Comparison of ENCODE assay signal across 10 cellular contexts in the genomic region with DNA sequence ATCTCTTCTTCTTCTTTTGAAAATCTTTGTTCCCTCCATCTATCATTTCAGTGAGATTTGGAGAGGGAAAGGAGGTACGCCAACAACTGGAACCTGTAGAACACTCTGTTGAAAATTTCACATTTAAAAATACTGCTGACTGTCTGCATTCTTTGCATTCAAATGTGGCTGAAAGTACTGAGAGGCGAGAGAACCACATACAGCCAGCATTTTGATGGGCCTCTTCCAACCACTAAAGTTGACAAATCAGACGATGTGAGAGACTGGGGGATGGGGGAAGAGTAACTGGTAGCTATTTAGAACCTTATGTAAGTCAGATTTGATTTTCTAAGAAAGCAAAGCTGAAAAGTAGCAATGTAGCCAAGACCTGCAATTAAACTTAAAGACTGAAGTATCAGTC.
DNase-seq lines count a peak whose midpoint lies in the region; TF ChIP-seq lines count a peak whose summit lies in the region.
"Had no signal": no experiment of that assay in that cellular context is flagged by ENCODE, and none has a peak within 500 bp of the region (broad histone marks: within the 10 kb centered on the region; RNA-seq: fewer than 3 reads in every experiment).

No MANE protein-coding gene starts in this region.

- POLR2A ChIA-PET in activated CD4-positive, alpha-beta memory T cell treated with anti-CD3 and anti-CD28 coated beads, Interleukin-2, amount 10 ng/mL, durations not matched to agents 7 days and 5 days (lab: Charles Lee) = interaction anchor here (1.2 to 1.3 kb wide), 3 partner anchors 10 to 76 kb away, joined by 3 to 5 read pairs (median 5); no protein-coding TSS in a partner anchor

- peaks cover 7% of the 10 kb centered on the region for H3K9me3 Mint-ChIP-seq in activated CD4-positive, alpha-beta memory T cell treated with anti-CD3 and anti-CD28 coated beads, Interleukin-2, amount 10 ng/mL, durations not matched to agents 7 days and 5 days

- no peaks in the 10 kb centered on the region for H3K9me3 ChIP-seq in HAP-1
- H3K9me3 ChIP-seq: SK-N-SH had no signal

- in situ Hi-C loops in HAP-1 (cut with MboI; ENCODE audit: low sequenced_read_pairs) (no loop called here), KBM-7 (cut with MboI; ENCODE audit: low pct_unique_long_range_greater_than_20kb, low sequenced_read_pairs) (no loop called here)

- H3K27ac Mint-ChIP-seq in activated CD4-positive, alpha-beta memory T cell treated with anti-CD3 and anti-CD28 coated beads, Interleukin-2, amount 10 ng/mL, durations not matched to agents 7 days and 5 days = peak overlapping the region; percentile 18

- CTCF ChIA-PET in activated CD4-positive, alpha-beta memory T cell treated with anti-CD3 and anti-CD28 coated beads, Interleukin-2, amount 10 ng/mL, durations not matched to agents 7 days and 5 days (lab: Charles Lee) = interaction anchor here (0.8 to 2.4 kb wide), 4 partner anchors 9 to 56 kb away, joined by 3 to 7 read pairs (median 5); no protein-coding TSS in a partner anchor

- H3K36me3 ChIP-seq in HAP-1 (replicated peaks) = no peaks in the 10 kb centered on the region; the same call in 1 of the 2 replicates

- peak; percentile 32 for DNase-seq in GM04504 (ENCODE audit: low read depth)
- peak; percentile 39 for DNase-seq in activated CD4-positive, alpha-beta memory T cell treated with anti-CD3 and anti-CD28 coated beads, Interleukin-2, amount 10 ng/mL, durations not matched to agents 7 days and 5 days
- peak; percentile 67 for DNase-seq in fibroblast of villous mesenchyme (ENCODE audit: low read depth)
- peak; percentile 36 for DNase-seq in stimulated activated CD8-positive, alpha-beta memory T cell treated with anti-CD3 and anti-CD28 coated beads, Interleukin-4, amount 100 ng/mL, for 48 hours
- no peak for DNase-seq in MV-4-11 (lab: John Stamatoyannopoulos, UW)
- DNase-seq in HAP-1 (ENCODE audit: low spot score in 2 of 2) = no peak
- DNase-seq in KBM-7 = no peak
- DNase-seq: activated effector memory CD4-positive, alpha-beta T cell treated with anti-CD3 and anti-CD28 coated beads, Interleukin-2, amount 50 U/mL, for 16 hours; NCI-H2081 treated with DMSO at 0.1 percent for 48 hours; SK-N-SH had no signal

- no peaks in the 10 kb centered on the region for H3K27me3 Mint-ChIP-seq in activated CD4-positive, alpha-beta memory T cell treated with anti-CD3 and anti-CD28 coated beads, Interleukin-2, amount 10 ng/mL, durations not matched to agents 7 days and 5 days

- H3K4me1 ChIP-seq in HAP-1 = no peaks in the 10 kb centered on the region

- no peak overlapping the region for H3K4me3 Mint-ChIP-seq in activated CD4-positive, alpha-beta memory T cell treated with anti-CD3 and anti-CD28 coated beads, Interleukin-2, amount 10 ng/mL, durations not matched to agents 7 days and 5 days

- no peak for TF ChIP-seq CTCF in fibroblast of villous mesenchyme (IDR thresholded peaks at IDR 0.05; ENCODE audit: insufficient read depth, low read depth, low read length)

- peaks cover 25% of the 10 kb centered on the region for H3K4me1 Mint-ChIP-seq in activated CD4-positive, alpha-beta memory T cell treated with anti-CD3 and anti-CD28 coated beads, Interleukin-2, amount 10 ng/mL, durations not matched to agents 7 days and 5 days

- H3K36me3 Mint-ChIP-seq in activated CD4-positive, alpha-beta memory T cell treated with anti-CD3 and anti-CD28 coated beads, Interleukin-2, amount 10 ng/mL, durations not matched to agents 7 days and 5 days (ENCODE audit: low read depth) = peaks cover 69% of the 10 kb centered on the region

- no peaks in the 10 kb centered on the region for H3K27me3 ChIP-seq in HAP-1 (ENCODE audit: low read depth)

- no peak overlapping the region for H3K4me3 ChIP-seq in fibroblast of villous mesenchyme (ENCODE audit: low read depth, low read length)
- H3K4me3 ChIP-seq in HAP-1 = no peak overlapping the region

Comparison
In these comparisons a context has a peak if more than half of its experiments do, and no peak if none do; other contexts are left out.
1. DNase-seq: peak in GM04504 (single experiment), activated CD4-positive, alpha-beta memory T cell treated with anti-CD3 and anti-CD28 coated beads, Interleukin-2, amount 10 ng/mL, durations not matched to agents 7 days and 5 days (single experiment), fibroblast of villous mesenchyme (single experiment) and stimulated activated CD8-positive, alpha-beta memory T cell treated with anti-CD3 and anti-CD28 coated beads, Interleukin-4, amount 100 ng/mL, for 48 hours (single experiment); none in MV-4-11 (single experiment), HAP-1 (0 of 2) and KBM-7 (single experiment).